In genomic region chr1:231000639-231001038, GRCh38 we compare ENCODE assay signal across 29 cellular contexts.
"Had no signal": no experiment of that assay in that cellular context is flagged by ENCODE, and none has a peak within 500 bp of the region (broad histone marks: within the 10 kb centered on the region; RNA-seq: fewer than 3 reads in every experiment).

No MANE protein-coding gene starts in this region.

- H3K27ac ChIP-seq: stomach, suprapubic skin, testis, thoracic aorta, thyroid gland, tibial artery, tibial nerve, transverse colon, upper lobe of left lung, upper lobe of right lung, uterus, vagina had no signal

- H3K4me1 Mint-ChIP-seq: stimulated activated effector memory CD8-positive, alpha-beta T cell treated with anti-CD3 and anti-CD28 coated beads, Interleukin-12 subunit alpha, Interleukin-12 subunit beta, amount 100 ng/mL, for 72 hours; stimulated activated memory B cell treated with anti-CD40 and anti-IgM and Interleukin-4, amounts not matched to agents 10 μg/mL and 1 μg/mL and 100 μg/mL, for 72 hours; stimulated activated naive B cell treated with anti-CD40 and anti-IgM and Interleukin-4, amounts not matched to agents 10 μg/mL and 1 μg/mL and 100 μg/mL, for 72 hours; stimulated activated naive CD8-positive, alpha-beta T cell treated with anti-CD3 and anti-CD28 coated beads, Interleukin-15, amount 100 ng/mL, for 72 hours had no signal

- H3K36me3 ChIP-seq: uterus had no signal

- H3K9me3 ChIP-seq: testis, thyroid gland had no signal

- H3K27me3 Mint-ChIP-seq: stimulated activated memory B cell treated with anti-CD40 and anti-IgM and Interleukin-4, amounts not matched to agents 10 μg/mL and 1 μg/mL and 100 μg/mL, for 72 hours; stimulated activated naive B cell treated with anti-CD40 and anti-IgM and Interleukin-4, amounts not matched to agents 10 μg/mL and 1 μg/mL and 100 μg/mL, for 72 hours; stimulated activated naive CD8-positive, alpha-beta T cell treated with anti-CD3 and anti-CD28 coated beads, Interleukin-15, amount 100 ng/mL, for 72 hours; stimulated activated naive CD8-positive, alpha-beta T cell treated with anti-CD3 and anti-CD28 coated beads, Interleukin-15, Interleukin-2, amounts not matched to agents 100 ng/mL and 50 ng/mL, for 24 hours; type B pancreatic cell had no signal

- H3K4me3 ChIP-seq: stomach, suprapubic skin, testis, thoracic aorta, thyroid gland, tibial artery, tibial nerve, transverse colon, upper lobe of left lung, upper lobe of right lung, uterus, vagina had no signal

- H3K27ac Mint-ChIP-seq: stimulated activated effector memory CD8-positive, alpha-beta T cell treated with anti-CD3 and anti-CD28 coated beads, Interleukin-12 subunit alpha, Interleukin-12 subunit beta, amount 100 ng/mL, for 72 hours; stimulated activated memory B cell treated with anti-CD40 and anti-IgM and Interleukin-4, amounts not matched to agents 10 μg/mL and 1 μg/mL and 100 μg/mL, for 72 hours; stimulated activated naive B cell treated with anti-CD40 and anti-IgM and Interleukin-4, amounts not matched to agents 10 μg/mL and 1 μg/mL and 100 μg/mL, for 72 hours; stimulated activated naive CD8-positive, alpha-beta T cell treated with anti-CD3 and anti-CD28 coated beads, Interleukin-15, amount 100 ng/mL, for 72 hours; stimulated activated naive CD8-positive, alpha-beta T cell treated with anti-CD3 and anti-CD28 coated beads, Interleukin-15, Interleukin-2, amounts not matched to agents 100 ng/mL and 50 ng/mL, for 24 hours; type B pancreatic cell had no signal

- ATAC-seq: stimulated activated effector memory CD8-positive, alpha-beta T cell treated with anti-CD3 and anti-CD28 coated beads, Interleukin-12 subunit alpha, Interleukin-12 subunit beta, amount 100 ng/mL, for 72 hours; stimulated activated memory B cell treated with anti-CD40 and anti-IgM and Interleukin-4, amounts not matched to agents 10 μg/mL and 1 μg/mL and 100 μg/mL, for 72 hours; stimulated activated naive B cell treated with anti-CD40 and anti-IgM and Interleukin-4, amounts not matched to agents 10 μg/mL and 1 μg/mL and 100 μg/mL, for 72 hours; stimulated activated naive CD8-positive, alpha-beta T cell treated with anti-CD3 and anti-CD28 coated beads, Interleukin-15, amount 100 ng/mL, for 72 hours; stimulated activated naive CD8-positive, alpha-beta T cell treated with anti-CD3 and anti-CD28 coated beads, Interleukin-15, Interleukin-2, amounts not matched to agents 100 U/mL and 50 U/mL, for 24 hours; upper lobe of right lung had no signal

- H3K36me3 Mint-ChIP-seq: stimulated activated effector memory CD8-positive, alpha-beta T cell treated with anti-CD3 and anti-CD28 coated beads, Interleukin-12 subunit alpha, Interleukin-12 subunit beta, amount 100 ng/mL, for 72 hours had no signal

- H3K4me3 Mint-ChIP-seq: stimulated activated effector memory CD8-positive, alpha-beta T cell treated with anti-CD3 and anti-CD28 coated beads, Interleukin-12 subunit alpha, Interleukin-12 subunit beta, amount 100 ng/mL, for 72 hours; stimulated activated memory B cell treated with anti-CD40 and anti-IgM and Interleukin-4, amounts not matched to agents 10 μg/mL and 1 μg/mL and 100 μg/mL, for 72 hours; stimulated activated naive B cell treated with anti-CD40 and anti-IgM and Interleukin-4, amounts not matched to agents 10 μg/mL and 1 μg/mL and 100 μg/mL, for 72 hours; stimulated activated naive CD8-positive, alpha-beta T cell treated with anti-CD3 and anti-CD28 coated beads, Interleukin-15, amount 100 ng/mL, for 72 hours; stimulated activated naive CD8-positive, alpha-beta T cell treated with anti-CD3 and anti-CD28 coated beads, Interleukin-15, Interleukin-2, amounts not matched to agents 100 ng/mL and 50 ng/mL, for 24 hours; type B pancreatic cell had no signal

- H3K4me1 ChIP-seq: stomach, suprapubic skin, testis, thyroid gland, tibial artery, tibial nerve, transverse colon, upper lobe of left lung, upper lobe of right lung, uterus, vagina had no signal

- DNase-seq: stimulated activated CD4-positive, alpha-beta T cell treated with anti-CD3 and anti-CD28 coated beads, Interleukin-2, amount 100 ng/mL, for 48 hours; stimulated activated CD4-positive, alpha-beta T cell treated with anti-CD3 and anti-CD28 coated beads, Interleukin-4, amount 100 ng/mL, for 1 hour; stimulated activated CD4-positive, alpha-beta T cell treated with anti-CD3 and anti-CD28 coated beads, Interleukin-4, amount 100 ng/mL, for 24 hours; stimulated activated CD4-positive, alpha-beta T cell treated with anti-CD3 and anti-CD28 coated beads, Interleukin-4, amount 100 ng/mL, for 4 hours; stimulated activated CD8-positive, alpha-beta memory T cell treated with anti-CD3 and anti-CD28 coated beads, Interleukin-4, amount 100 ng/mL, for 48 hours; stimulated activated naive B cell treated with anti-CD40 and anti-IgM and Interleukin-4, amounts not matched to agents 10 μg/mL and 1 μg/mL and 100 μg/mL, for 72 hours; stimulated activated naive CD4-positive, alpha-beta T cell; stimulated activated naive CD4-positive, alpha-beta T cell treated with Interleukin-2 at 50 U/mL for 16 hours; stimulated activated naive CD8-positive, alpha-beta T cell treated with anti-CD3 and anti-CD28 coated beads, Interleukin-15, amount 100 ng/mL, for 72 hours; stimulated activated naive CD8-positive, alpha-beta T cell treated with anti-CD3 and anti-CD28 coated beads, Interleukin-15, Interleukin-2, amounts not matched to agents 100 U/mL and 50 U/mL, for 24 hours; stomach; substantia nigra; testis; thyroid gland; tibial artery; transverse colon; trophoblast cell; upper lobe of left lung; upper lobe of right lung; uterus had no signal

- FAIRE-seq: urothelium cell line had no signal

- H3K27me3 ChIP-seq: stomach, suprapubic skin, testis, thyroid gland, tibial artery, tibial nerve, transverse colon, upper lobe of left lung, upper lobe of right lung, uterus, vagina had no signal
